In genomic region chr17:80719449-80719848, GRCh38 we compare ENCODE assay signal across 17 cellular contexts.
DNase-seq lines count a peak whose midpoint lies in the region; ATAC-seq lines count a peak whose summit lies in the region.
"Had no signal": no experiment of that assay in that cellular context is flagged by ENCODE, and none has a peak within 500 bp of the region (broad histone marks: within the 10 kb centered on the region; RNA-seq: fewer than 3 reads in every experiment).

No MANE protein-coding gene starts in this region.

- POLR2A ChIA-PET in activated CD4-positive, alpha-beta T cell treated with anti-CD3 and anti-CD28 coated beads, Interleukin-2, amount 10 ng/mL, durations not matched to agents 7 days and 5 days (lab: Charles Lee): no interaction called here

- no CpG with 5 or more reads among the region's 9 CpGs for WGBS in neuronal stem cell (ENCODE audit: extremely low coverage in 2 of 2, insufficient read length in 2 of 2, insufficient replicate concordance in 1 of 2), 2 donors

- no peak overlapping the region for H2BK5ac ChIP-seq in neuronal stem cell (ENCODE audit: low read length)

- H3K4me1 Mint-ChIP-seq in activated CD4-positive, alpha-beta T cell treated with anti-CD3 and anti-CD28 coated beads, Interleukin-2, amount 10 ng/mL, durations not matched to agents 7 days and 5 days: peaks cover 53% of the 10 kb centered on the region
- peaks cover 64% of the 10 kb centered on the region for H3K4me1 Mint-ChIP-seq in activated T-helper 1 cell treated with anti-CD3 and anti-CD28 coated beads, Interleukin-12 subunit alpha, Interleukin-12 subunit beta, Interleukin-2, Interleukin-4 antibody, amounts not matched to agents 30 ng/mL and 10 ng/mL and 1 ng/mL, durations not matched to agents 14 hours and 24 hours and 36 hours (ENCODE audit: low read depth)

- no peak overlapping the region for H3K9ac ChIP-seq in neuronal stem cell (ENCODE audit: low read depth, low read length, poor library complexity)
- H3K9ac ChIP-seq: BLaER1 had no signal

- H2BK15ac ChIP-seq in neuronal stem cell (ENCODE audit: low read length): no peak overlapping the region

- H3K27ac ChIP-seq in KOPT-K1 (ENCODE audit: low read depth, low read length, poor library complexity, severe bottlenecking) (peak overlapping the region; percentile 61), neuronal stem cell (replicated peaks; ENCODE audit: low read length) (no peak overlapping the region)
- H3K27ac ChIP-seq: BLaER1 had no signal

- H3K4me3 ChIP-seq in neuronal stem cell (ENCODE audit: low read length in 2 of 2): no peak overlapping the region
- H3K4me3 ChIP-seq: BLaER1, HAP-1 had no signal

- peaks cover 4 to 12% of the 10 kb centered on the region in 2 donors for H3K4me1 ChIP-seq in neuronal stem cell (ENCODE audit: control insufficient read depth in 2 of 2, insufficient read depth in 1 of 2, low read depth in 1 of 2, low read length in 2 of 2)
- H3K4me1 ChIP-seq: HAP-1 had no signal

- H2BK12ac ChIP-seq in neuronal stem cell (ENCODE audit: low read length): no peak overlapping the region

- no peaks in the 10 kb centered on the region for H3K27me3 Mint-ChIP-seq in activated CD4-positive, alpha-beta T cell treated with anti-CD3 and anti-CD28 coated beads, Interleukin-2, amount 10 ng/mL, durations not matched to agents 7 days and 5 days
- no peaks in the 10 kb centered on the region for H3K27me3 Mint-ChIP-seq in activated T-helper 1 cell treated with anti-CD3 and anti-CD28 coated beads, Interleukin-12 subunit alpha, Interleukin-12 subunit beta, Interleukin-2, Interleukin-4 antibody, amounts not matched to agents 30 ng/mL and 10 ng/mL and 1 ng/mL, durations not matched to agents 14 hours and 24 hours and 36 hours (ENCODE audit: insufficient read depth)
- H3K27me3 Mint-ChIP-seq: CD8-positive, alpha-beta memory T cell had no signal

- CTCF ChIA-PET in activated CD4-positive, alpha-beta T cell treated with anti-CD3 and anti-CD28 coated beads, Interleukin-2, amount 10 ng/mL, durations not matched to agents 7 days and 5 days (lab: Charles Lee): interaction anchor here (1.8 to 3.7 kb wide), 2 partner anchors 12 to 180 kb away, joined by 4 to 10 read pairs; no protein-coding TSS in a partner anchor

- no peak overlapping the region for H3K4ac ChIP-seq in neuronal stem cell (ENCODE audit: low read length)

- no peaks in the 10 kb centered on the region for H3K27me3 ChIP-seq in neuronal stem cell (ENCODE audit: control insufficient read depth in 3 of 3, insufficient read depth in 3 of 3, low read depth in 1 of 3, low read length in 3 of 3)
- H3K27me3 ChIP-seq: BLaER1 had no signal

- H3K4me3 Mint-ChIP-seq in activated CD4-positive, alpha-beta T cell treated with anti-CD3 and anti-CD28 coated beads, Interleukin-2, amount 10 ng/mL, durations not matched to agents 7 days and 5 days: no peak overlapping the region
- H3K4me3 Mint-ChIP-seq in activated T-helper 1 cell treated with anti-CD3 and anti-CD28 coated beads, Interleukin-12 subunit alpha, Interleukin-12 subunit beta, Interleukin-2, Interleukin-4 antibody, amounts not matched to agents 30 ng/mL and 10 ng/mL and 1 ng/mL, durations not matched to agents 14 hours and 24 hours and 36 hours: no peak overlapping the region

- H2BK120ac ChIP-seq in neuronal stem cell (ENCODE audit: low read depth, low read length): no peak overlapping the region

- no peak overlapping the region for H3K23ac ChIP-seq in neuronal stem cell (ENCODE audit: low read depth, low read length, poor library complexity)

- peak overlapping the region; percentile 3 for H2AK5ac ChIP-seq in neuronal stem cell (ENCODE audit: low read depth, low read length)

- no peak overlapping the region for H2AFZ ChIP-seq in neuronal stem cell (ENCODE audit: low read length)

- H3K9me3 ChIP-seq in KOPT-K1 (ENCODE audit: insufficient read depth, low read length, poor library complexity, severe bottlenecking) (no peaks in the 10 kb centered on the region), neuronal stem cell (replicated peaks in 1 of 2; ENCODE audit: control insufficient read depth in 2 of 2, insufficient read depth in 1 of 2, low read depth in 1 of 2, low read length in 2 of 2) (peaks cover 0 to 24% of the 10 kb centered on the region in 2 donors)
- H3K9me3 ChIP-seq: HAP-1 had no signal

- DNase-seq in activated CD4-positive, alpha-beta T cell treated with anti-CD3 and anti-CD28 coated beads, Interleukin-2, amount 10 ng/mL, durations not matched to agents 7 days and 5 days: no peak
- DNase-seq in activated CD4-positive, alpha-beta T cell treated with anti-CD3 and anti-CD28 coated beads, Interleukin-2, amount 50 U/mL, for 1 hour: no peak
- no peak for DNase-seq in activated T-helper 1 cell treated with anti-CD3 and anti-CD28 coated beads, Interleukin-12 subunit alpha, Interleukin-12 subunit beta, Interleukin-2, Interleukin-4 antibody, amounts not matched to agents 30 ng/mL and 10 ng/mL and 1 ng/mL, durations not matched to agents 14 hours and 24 hours and 36 hours (ENCODE audit: low spot score)
- DNase-seq in neuronal stem cell (ENCODE audit: low spot score): no peak
- no peak for DNase-seq in stimulated activated naive CD4-positive, alpha-beta T cell (lab: John Stamatoyannopoulos, UW)
- DNase-seq: CD8-positive, alpha-beta memory T cell; DMS79 treated with DMSO at 0.1 percent for 48 hours; IMR-90; Kasumi-1; MM.1S; NCI-H1105; NCI-H1694; NCI-H524 treated with DMSO at 0.1 percent for 48 hours had no signal

- H3K36me3 Mint-ChIP-seq in activated CD4-positive, alpha-beta T cell treated with anti-CD3 and anti-CD28 coated beads, Interleukin-2, amount 10 ng/mL, durations not matched to agents 7 days and 5 days (ENCODE audit: low read depth): peaks cover 31% of the 10 kb centered on the region
- H3K36me3 Mint-ChIP-seq in activated T-helper 1 cell treated with anti-CD3 and anti-CD28 coated beads, Interleukin-12 subunit alpha, Interleukin-12 subunit beta, Interleukin-2, Interleukin-4 antibody, amounts not matched to agents 30 ng/mL and 10 ng/mL and 1 ng/mL, durations not matched to agents 14 hours and 24 hours and 36 hours (ENCODE audit: low read depth): peaks cover 18% of the 10 kb centered on the region

- H3K27ac Mint-ChIP-seq in activated CD4-positive, alpha-beta T cell treated with anti-CD3 and anti-CD28 coated beads, Interleukin-2, amount 10 ng/mL, durations not matched to agents 7 days and 5 days: peak overlapping the region; percentile 38
- peak overlapping the region; percentile 10 for H3K27ac Mint-ChIP-seq in activated T-helper 1 cell treated with anti-CD3 and anti-CD28 coated beads, Interleukin-12 subunit alpha, Interleukin-12 subunit beta, Interleukin-2, Interleukin-4 antibody, amounts not matched to agents 30 ng/mL and 10 ng/mL and 1 ng/mL, durations not matched to agents 14 hours and 24 hours and 36 hours

- H4K8ac ChIP-seq in neuronal stem cell (ENCODE audit: low read depth, low read length): no peak overlapping the region

- H3K18ac ChIP-seq in neuronal stem cell (ENCODE audit: low read length): no peak overlapping the region

- H3K79me1 ChIP-seq in neuronal stem cell (ENCODE audit: low read depth, low read length): peaks cover under 1% of the 10 kb centered on the region

- intact Hi-C loops in activated T-helper 1 cell treated with anti-CD3 and anti-CD28 coated beads, Interleukin-12 subunit alpha, Interleukin-12 subunit beta, Interleukin-2, Interleukin-4 antibody, amounts not matched to agents 30 ng/mL and 10 ng/mL and 1 ng/mL, durations not matched to agents 14 hours and 24 hours and 36 hours (cut with micrococcal nuclease): no loop called here

- H3K9me3 Mint-ChIP-seq in activated CD4-positive, alpha-beta T cell treated with anti-CD3 and anti-CD28 coated beads, Interleukin-2, amount 10 ng/mL, durations not matched to agents 7 days and 5 days: peaks cover 3% of the 10 kb centered on the region
- H3K9me3 Mint-ChIP-seq in activated T-helper 1 cell treated with anti-CD3 and anti-CD28 coated beads, Interleukin-12 subunit alpha, Interleukin-12 subunit beta, Interleukin-2, Interleukin-4 antibody, amounts not matched to agents 30 ng/mL and 10 ng/mL and 1 ng/mL, durations not matched to agents 14 hours and 24 hours and 36 hours: no peaks in the 10 kb centered on the region
- H3K9me3 Mint-ChIP-seq: CD8-positive, alpha-beta memory T cell had no signal

- no peak overlapping the region for H4K91ac ChIP-seq in neuronal stem cell (ENCODE audit: low read depth, low read length, poor library complexity)

- ATAC-seq in HG02938 (IDR thresholded peaks at IDR 0.05; ENCODE audit: unreplicated experiment): no peak

- H3K14ac ChIP-seq in neuronal stem cell (ENCODE audit: low read length): no peak overlapping the region

- H3K4me2 ChIP-seq in neuronal stem cell (ENCODE audit: insufficient read depth, low read length, poor library complexity, severe bottlenecking): no peak overlapping the region

- H3K36me3 ChIP-seq in KOPT-K1 (ENCODE audit: insufficient read depth, low read length) (no peaks in the 10 kb centered on the region), neuronal stem cell (replicated peaks in 1 of 2; ENCODE audit: control insufficient read depth in 2 of 2, insufficient read depth in 2 of 2, low read length in 2 of 2) (no peaks in the 10 kb centered on the region)
- H3K36me3 ChIP-seq: BLaER1, HAP-1 had no signal
